ENCODE assay signal across 1 cellular context in the genomic region with DNA sequence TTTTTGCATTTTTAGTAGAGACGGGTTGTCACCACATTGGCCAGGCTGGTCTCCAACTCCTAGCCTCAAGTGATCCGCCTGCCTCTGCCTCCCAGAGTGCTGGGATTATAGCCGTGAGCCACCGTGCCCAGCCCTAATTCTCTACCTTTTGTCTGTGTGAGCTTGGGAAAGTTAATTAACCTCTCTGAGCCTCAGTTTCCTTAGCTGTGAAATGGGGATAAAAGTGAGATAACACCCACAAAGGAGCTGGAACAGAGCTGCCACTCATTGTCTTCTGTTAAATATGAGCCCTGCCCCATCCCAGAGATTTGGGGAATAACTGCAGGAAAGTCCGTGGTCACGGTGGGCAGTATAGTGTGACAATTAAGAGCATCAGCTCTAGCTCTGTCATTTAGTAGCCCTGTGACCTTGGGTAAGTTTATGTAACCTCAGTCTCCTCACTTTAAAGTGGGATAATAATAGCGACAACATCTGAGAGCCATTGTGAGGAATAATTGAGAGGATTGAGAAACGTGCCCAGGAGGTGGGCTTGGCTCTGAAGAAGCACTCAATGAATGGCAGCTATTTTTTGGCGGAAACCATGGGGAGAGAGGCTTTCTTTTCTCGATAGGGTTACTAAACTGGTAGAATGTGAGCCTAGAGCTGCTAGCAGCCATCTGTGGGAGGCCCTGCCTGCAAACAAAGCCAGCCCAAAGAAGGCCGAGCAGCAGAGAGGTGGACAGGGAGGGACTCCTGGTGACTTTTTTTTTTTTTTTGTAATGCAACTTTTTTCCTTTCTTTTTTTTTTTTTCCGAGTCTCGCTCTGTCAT.
TF ChIP-seq lines count a peak whose summit lies in the region.

No MANE protein-coding gene starts in this region.

TF ChIP-seq in H1, 55 proteins besides CTCF, POLR2A, EP300 and RAD21:
- no peak for TF ChIP-seq JUN (IDR thresholded peaks at IDR 0.05; ENCODE audit: low read depth, low read length)
- 0 out of 4 replicates have a peak, but pooled peaks of 1 of the 2 experiments have one; percentile 65 for TF ChIP-seq HDAC2 (IDR thresholded peaks at IDR 0.05; ENCODE audit: borderline replicate concordance in 1 of 2, low read depth in 2 of 2, low read length in 2 of 2)
- TF ChIP-seq CEBPB (IDR thresholded peaks at IDR 0.05; ENCODE audit: low read depth, low read length) = peak; percentile 34; the same call in 1 of the 2 replicates
- TF ChIP-seq EGR1 (IDR thresholded peaks at IDR 0.05; ENCODE audit: borderline replicate concordance, low read depth, low read length) = no peak
- TF ChIP-seq TEAD4 (IDR thresholded peaks at IDR 0.05; ENCODE audit: low read depth, low read length) = 0 out of 2 replicates have a peak, but pooled peaks have one; percentile 18
- TF ChIP-seq YY1 (IDR thresholded peaks at IDR 0.05; ENCODE audit: low read depth, low read length) = 0 out of 2 replicates have a peak, but pooled peaks have one; percentile 9
- TF ChIP-seq KDM1A (IDR thresholded peaks at IDR 0.05; ENCODE audit: borderline replicate concordance, low read length) = peak; percentile 92; the same call in 1 of the 2 replicates
- peak; percentile 5; the same call in 1 of the 2 replicates for TF ChIP-seq SP1 (IDR thresholded peaks at IDR 0.05; ENCODE audit: low read depth, low read length)
